In the genomic region with DNA sequence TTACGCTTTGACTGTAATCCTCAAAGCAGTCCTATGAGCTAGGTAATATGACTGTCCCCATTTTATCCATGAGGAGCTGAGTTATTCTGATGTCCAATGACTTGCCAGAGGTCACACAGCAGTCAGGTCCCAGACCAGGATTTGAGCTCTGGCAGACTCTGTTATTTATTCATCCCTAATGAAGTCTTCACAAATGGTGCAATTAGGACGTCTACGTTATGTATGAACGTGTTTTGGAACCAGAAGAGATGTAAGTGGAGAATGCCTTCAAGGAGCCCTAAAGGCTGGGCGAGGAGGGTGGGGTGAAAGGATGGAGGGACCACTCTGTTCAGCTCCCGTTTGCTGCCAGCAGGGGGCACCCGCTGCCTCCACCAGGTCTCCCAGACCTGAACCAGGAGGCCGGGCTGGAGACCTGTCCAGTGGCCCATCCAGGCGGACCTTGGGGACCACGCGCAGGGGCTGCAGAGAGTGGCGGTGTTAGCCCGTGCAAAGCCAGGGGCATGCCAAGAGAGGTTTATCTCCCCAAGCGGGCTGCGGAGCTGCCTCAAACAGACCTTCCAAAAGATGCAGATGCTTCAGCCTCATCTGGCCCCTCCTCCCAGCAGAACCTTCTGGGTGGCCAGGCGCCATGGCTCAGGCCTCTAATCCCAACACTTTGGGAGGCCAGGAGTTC, we compare ENCODE assay signal across 9 cellular contexts. TPM values are rescaled to one million over a fixed set of nuclear protein-coding genes. Genes with fewer than 3 reads are reported as not detected.
A peak's percentile ranks its signal among the peaks of the same experiment; 100 is the strongest.
DNase-seq lines count a peak whose midpoint lies in the region; ATAC-seq and TF ChIP-seq lines count a peak whose summit lies in the region.
"Had no signal": no experiment of that assay in that cellular context is flagged by ENCODE, and none has a peak within 500 bp of the region (broad histone marks: within the 10 kb centered on the region; RNA-seq: fewer than 3 reads in every experiment).

No MANE protein-coding gene starts in this region.

- H3K4me1 Mint-ChIP-seq in activated CD4-positive, alpha-beta T cell treated with anti-CD3 and anti-CD28 coated beads, Interleukin-2, amount 10 ng/mL, durations not matched to agents 24 days and 14 days, result peaks cover 6% of the 10 kb centered on the region

- TF ChIP-seq CTCF in AG09319 (IDR thresholded peaks at IDR 0.05; ENCODE audit: low read depth, low read length), result peak; percentile 90
- TF ChIP-seq CTCF in choroid plexus epithelial cell (conservative IDR thresholded peaks at IDR 0.05; ENCODE audit: low read depth, low read length), result peak; percentile 91
- TF ChIP-seq CTCF in lung (IDR thresholded peaks at IDR 0.05; ENCODE audit: control extremely low read depth, extremely low read depth), result peak; percentile 53

- peak; percentile 58 for ATAC-seq in lung (ENCODE audit: insufficient read depth, low FRiP score)

- no peak overlapping the region for H3K27ac ChIP-seq in lung (ENCODE audit: low read depth in 1 of 2, low read length in 1 of 2)

- intact Hi-C loops in activated CD4-positive, alpha-beta T cell treated with anti-CD3 and anti-CD28 coated beads, Interleukin-2, amount 10 ng/mL, durations not matched to agents 24 days and 14 days (cut with micrococcal nuclease), result loop anchor here (1.0 kb wide), 1 partner anchor 27 kb away; no protein-coding TSS in a partner anchor

- no peaks in the 10 kb centered on the region for H3K27me3 ChIP-seq in lung (ENCODE audit: control insufficient read depth, insufficient read depth)

- H3K27me3 Mint-ChIP-seq in activated CD4-positive, alpha-beta T cell treated with anti-CD3 and anti-CD28 coated beads, Interleukin-2, amount 10 ng/mL, durations not matched to agents 24 days and 14 days, result peaks cover 20% of the 10 kb centered on the region

- H3K4me3 ChIP-seq in choroid plexus epithelial cell (ENCODE audit: low read depth, low read length), result no peak overlapping the region
- H3K4me3 ChIP-seq in lung, result no peak overlapping the region

- peaks cover 0 to 2% of the 10 kb centered on the region in 2 donors for H3K4me1 ChIP-seq in lung (ENCODE audit: control insufficient read depth in 2 of 2, insufficient read depth in 2 of 2, low read length in 2 of 2)

- DNase-seq in AG09319 (ENCODE audit: extremely low read depth, low read depth), result no peak
- peak; percentile 76 for DNase-seq in GM19240 (ENCODE audit: insufficient read length, low spot score)
- peak; percentile 72 for DNase-seq in NCI-H345 (lab: John Stamatoyannopoulos, UW)
- DNase-seq in activated CD4-positive, alpha-beta T cell treated with anti-CD3 and anti-CD28 coated beads, Interleukin-2, amount 10 ng/mL, durations not matched to agents 24 days and 14 days, result peak; percentile 94
- DNase-seq in choroid plexus epithelial cell (ENCODE audit: low read depth), result peak; percentile 71
- peak; percentile 75 for DNase-seq in lung (ENCODE audit: low spot score)
- peak; percentile 63 for DNase-seq in stimulated activated CD8-positive, alpha-beta memory T cell treated with anti-CD3 and anti-CD28 coated beads, Interleukin-15, amount 100 ng/mL, for 24 hours (ENCODE audit: low read depth)
- DNase-seq in GF-D8 (lab: John Stamatoyannopoulos, UW), result no peak

- no peak overlapping the region for H3K27ac Mint-ChIP-seq in activated CD4-positive, alpha-beta T cell treated with anti-CD3 and anti-CD28 coated beads, Interleukin-2, amount 10 ng/mL, durations not matched to agents 24 days and 14 days

- 7% methylated on average over 16 of the region's 16 CpGs for WGBS in lung, 2 donors

- no peaks in the 10 kb centered on the region for H3K9me3 ChIP-seq in lung (ENCODE audit: control insufficient read depth in 2 of 2, insufficient read depth in 1 of 2, low read length in 1 of 2)

- no peaks in the 10 kb centered on the region for H3K36me3 ChIP-seq in lung (ENCODE audit: control insufficient read depth in 2 of 2, insufficient read depth in 2 of 2, low read length in 2 of 2)

- H3K9me3 Mint-ChIP-seq in activated CD4-positive, alpha-beta T cell treated with anti-CD3 and anti-CD28 coated beads, Interleukin-2, amount 10 ng/mL, durations not matched to agents 24 days and 14 days, result no peaks in the 10 kb centered on the region

- no peaks in the 10 kb centered on the region for H3K36me3 Mint-ChIP-seq in activated CD4-positive, alpha-beta T cell treated with anti-CD3 and anti-CD28 coated beads, Interleukin-2, amount 10 ng/mL, durations not matched to agents 24 days and 14 days (ENCODE audit: low read depth)

- H3K4me3 Mint-ChIP-seq in activated CD4-positive, alpha-beta T cell treated with anti-CD3 and anti-CD28 coated beads, Interleukin-2, amount 10 ng/mL, durations not matched to agents 24 days and 14 days, result no peak overlapping the region

RNA-seq across cellular contexts. Expression of a gene that starts 15.2 kb away (rescaled TPM):
- total RNA-seq in activated CD4-positive, alpha-beta T cell treated with anti-CD3 and anti-CD28 coated beads, Interleukin-2, amount 10 ng/mL, durations not matched to agents 24 days and 14 days, result 37.5 and 39.5 TPM in 2 replicates
- 10 to 100 TPM; 19.0 to 23.6 TPM for total RNA-seq in lung
- polyA plus RNA-seq in lung, result 10 to 100 TPM; 12.8 to 13.0 TPM

RNA-seq across cellular contexts. Expression of a gene that starts 21.5 kb away (rescaled TPM):
- 0.19 and 0.28 TPM in 2 replicates for total RNA-seq in activated CD4-positive, alpha-beta T cell treated with anti-CD3 and anti-CD28 coated beads, Interleukin-2, amount 10 ng/mL, durations not matched to agents 24 days and 14 days
- 10 to 100 TPM; 31.1 to 35.0 TPM for total RNA-seq in lung
- polyA plus RNA-seq in lung, result 10 to 100 TPM in 1 of 2 donors, 1 to 10 TPM in 1; 3.1 to 47.7 TPM
- total RNA-seq: renal cortical epithelial cell had no signal

RNA-seq across cellular contexts. Expression of a gene that starts 41.8 kb away (rescaled TPM):
- total RNA-seq in activated CD4-positive, alpha-beta T cell treated with anti-CD3 and anti-CD28 coated beads, Interleukin-2, amount 10 ng/mL, durations not matched to agents 24 days and 14 days, result not detected in 2 replicates
- under 1 TPM in 1 of 2 donors, not detected in 1; 0.52 TPM for total RNA-seq in lung
- polyA plus RNA-seq in lung, result not detected

RNA-seq across cellular contexts. Expression of a gene that starts 52.8 kb away (rescaled TPM):
- total RNA-seq in activated CD4-positive, alpha-beta T cell treated with anti-CD3 and anti-CD28 coated beads, Interleukin-2, amount 10 ng/mL, durations not matched to agents 24 days and 14 days, result 26.1 and 27.8 TPM in 2 replicates
- 10 to 100 TPM; 27.7 to 48.1 TPM for total RNA-seq in lung
- polyA plus RNA-seq in lung, result 10 to 100 TPM; 28.4 to 35.6 TPM

Comparison
In these comparisons a context has a peak if more than half of its experiments do, and no peak if none do; other contexts are left out.
1. DNase-seq: peak in GM19240 (single experiment), NCI-H345 (single experiment), activated CD4-positive, alpha-beta T cell treated with anti-CD3 and anti-CD28 coated beads, Interleukin-2, amount 10 ng/mL, durations not matched to agents 24 days and 14 days (single experiment), choroid plexus epithelial cell (single experiment), lung (single experiment) and stimulated activated CD8-positive, alpha-beta memory T cell treated with anti-CD3 and anti-CD28 coated beads, Interleukin-15, amount 100 ng/mL, for 24 hours (single experiment); none in AG09319 (single experiment) and GF-D8 (single experiment).
2. RNA of a gene that starts 21.5 kb away (total RNA-seq): 31.1 to 35.0 TPM in lung; 0.19 to 0.28 TPM in activated CD4-positive, alpha-beta T cell treated with anti-CD3 and anti-CD28 coated beads, Interleukin-2, amount 10 ng/mL, durations not matched to agents 24 days and 14 days; every median in the first group is over 10 times any median in the second.
3. Peak in every context shown above with its lines, with median percentiles within 50 percentile points of each other: CTCF ChIP-seq.